1 cellular context compared by ENCODE assay signal in the genomic region with DNA sequence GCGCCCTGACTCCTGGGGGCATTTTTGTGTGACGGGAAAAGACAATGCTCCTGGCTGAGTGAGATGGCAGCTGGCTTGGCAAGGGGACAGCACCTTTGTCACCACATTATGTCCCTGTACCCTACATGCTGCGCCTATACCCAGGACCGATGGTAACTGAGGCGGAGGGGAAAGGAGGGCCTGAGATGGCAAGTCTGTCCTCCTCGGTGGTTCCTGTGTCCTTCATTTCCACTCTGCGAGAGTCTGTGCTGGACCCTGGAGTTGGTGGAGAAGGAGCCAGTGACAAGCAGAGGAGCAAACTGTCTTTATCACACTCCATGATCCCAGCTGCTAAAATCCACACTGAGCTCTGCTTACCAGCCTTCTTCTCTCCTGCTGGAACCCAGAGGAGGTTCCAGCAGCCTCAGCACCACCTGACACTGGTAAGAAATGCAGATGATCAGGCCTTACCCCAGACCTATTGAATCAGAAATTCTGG.
TF ChIP-seq lines count a peak whose summit lies in the region.

A gene with protein sequence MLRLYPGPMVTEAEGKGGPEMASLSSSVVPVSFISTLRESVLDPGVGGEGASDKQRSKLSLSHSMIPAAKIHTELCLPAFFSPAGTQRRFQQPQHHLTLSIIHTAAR (plus strand): TSS at position 51 of the 478 bp plus-strand sequence. CDS start 75 bp downstream, at position 126.

TF ChIP-seq in IMR-90, 13 proteins besides CTCF, POLR2A, EP300 and RAD21:
- no peak for TF ChIP-seq SMC3 (IDR thresholded peaks at IDR 0.05; ENCODE audit: low read depth, low read length)
- no peak for TF ChIP-seq MAFK (IDR thresholded peaks at IDR 0.05; ENCODE audit: low read depth, low read length)
- TF ChIP-seq RCOR1 (IDR thresholded peaks at IDR 0.05; ENCODE audit: insufficient replicate concordance, low read length), result no peak
- no peak for TF ChIP-seq MXI1 (IDR thresholded peaks at IDR 0.05; ENCODE audit: borderline replicate concordance, low read depth, low read length)
- no peak for TF ChIP-seq NFE2L2 (IDR thresholded peaks at IDR 0.05; ENCODE audit: low read depth, low read length)
- no peak for TF ChIP-seq CHD1 (IDR thresholded peaks at IDR 0.05; ENCODE audit: low read depth, low read length)
- TF ChIP-seq, protein P1, sequence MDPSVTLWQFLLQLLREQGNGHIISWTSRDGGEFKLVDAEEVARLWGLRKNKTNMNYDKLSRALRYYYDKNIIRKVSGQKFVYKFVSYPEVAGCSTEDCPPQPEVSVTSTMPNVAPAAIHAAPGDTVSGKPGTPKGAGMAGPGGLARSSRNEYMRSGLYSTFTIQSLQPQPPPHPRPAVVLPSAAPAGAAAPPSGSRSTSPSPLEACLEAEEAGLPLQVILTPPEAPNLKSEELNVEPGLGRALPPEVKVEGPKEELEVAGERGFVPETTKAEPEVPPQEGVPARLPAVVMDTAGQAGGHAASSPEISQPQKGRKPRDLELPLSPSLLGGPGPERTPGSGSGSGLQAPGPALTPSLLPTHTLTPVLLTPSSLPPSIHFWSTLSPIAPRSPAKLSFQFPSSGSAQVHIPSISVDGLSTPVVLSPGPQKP (IDR thresholded peaks at IDR 0.05; ENCODE audit: borderline replicate concordance, low read depth, low read length), result no peak
- no peak for TF ChIP-seq FOS (IDR thresholded peaks at IDR 0.05; ENCODE audit: low read depth, low read length)
- no peak for TF ChIP-seq CEBPB (IDR thresholded peaks at IDR 0.05; ENCODE audit: low read depth, low read length)
- TF ChIP-seq, protein P2, sequence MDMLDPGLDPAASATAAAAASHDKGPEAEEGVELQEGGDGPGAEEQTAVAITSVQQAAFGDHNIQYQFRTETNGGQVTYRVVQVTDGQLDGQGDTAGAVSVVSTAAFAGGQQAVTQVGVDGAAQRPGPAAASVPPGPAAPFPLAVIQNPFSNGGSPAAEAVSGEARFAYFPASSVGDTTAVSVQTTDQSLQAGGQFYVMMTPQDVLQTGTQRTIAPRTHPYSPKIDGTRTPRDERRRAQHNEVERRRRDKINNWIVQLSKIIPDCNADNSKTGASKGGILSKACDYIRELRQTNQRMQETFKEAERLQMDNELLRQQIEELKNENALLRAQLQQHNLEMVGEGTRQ (IDR thresholded peaks at IDR 0.05; ENCODE audit: low read depth, low read length), result no peak
- TF ChIP-seq RFX5 (IDR thresholded peaks at IDR 0.05; ENCODE audit: low read depth, low read length), result no peak
- TF ChIP-seq BHLHE40 (IDR thresholded peaks at IDR 0.05; ENCODE audit: low read depth, low read length), result no peak
- no peak for TF ChIP-seq MAZ (IDR thresholded peaks at IDR 0.05; ENCODE audit: borderline replicate concordance, low read depth, low read length)
TF ChIP-seq in IMR-90: peak in this region for 0.
